ENCODE assay signal across 22 cellular contexts in genomic region chr4:110527156-110527555, GRCh38. TPM values are rescaled to one million over a fixed set of nuclear protein-coding genes. Genes with fewer than 3 reads are reported as not detected.
DNase-seq lines count a peak whose midpoint lies in the region; ATAC-seq and TF ChIP-seq lines count a peak whose summit lies in the region.
"Had no signal": no experiment of that assay in that cellular context is flagged by ENCODE, and none has a peak within 500 bp of the region (broad histone marks: within the 10 kb centered on the region; RNA-seq: fewer than 3 reads in every experiment).

No MANE protein-coding gene starts in this region.

- peak; percentile 30 to 75 for ATAC-seq in activated T-cell treated with anti-CD3 and anti-CD28 coated beads, Interleukin-2, amount 50 U/mL, for 4 hours
- ATAC-seq in activated CD8-positive, alpha-beta T cell treated with anti-CD3 and anti-CD28 coated beads for 36 hours, result peak; percentile 86
- no peak for ATAC-seq in psoas muscle
- no peak for ATAC-seq in sciatic nerve
- ATAC-seq: HCT116, SK-N-SH treated with all-trans-retinoic acid at 6 μM for 48 hours had no signal

- H3K4me1 ChIP-seq in psoas muscle, result no peaks in the 10 kb centered on the region
- H3K4me1 ChIP-seq: prostate gland had no signal

- H3K9me3 ChIP-seq in KOPT-K1 (ENCODE audit: insufficient read depth, low read length, poor library complexity, severe bottlenecking) (no peaks in the 10 kb centered on the region), psoas muscle (no peaks in the 10 kb centered on the region)
- H3K9me3 ChIP-seq: prostate gland, thoracic aorta had no signal

- no peaks in the 10 kb centered on the region for H3K27me3 ChIP-seq in psoas muscle (ENCODE audit: insufficient read depth in 3 of 3, low read length in 2 of 3)

- H3K9me3 Mint-ChIP-seq in activated T-cell treated with anti-CD3 and anti-CD28 coated beads, Interleukin-2, amount 50 U/mL, for 4 hours, result no peaks in the 10 kb centered on the region
- H3K9me3 Mint-ChIP-seq in activated CD8-positive, alpha-beta T cell treated with anti-CD3 and anti-CD28 coated beads for 36 hours, result no peaks in the 10 kb centered on the region
- H3K9me3 Mint-ChIP-seq: neural crest cell had no signal

- H3K27ac Mint-ChIP-seq in activated CD8-positive, alpha-beta T cell treated with anti-CD3 and anti-CD28 coated beads for 36 hours, result peak overlapping the region; percentile 3

- H3K4me3 Mint-ChIP-seq in activated T-cell treated with anti-CD3 and anti-CD28 coated beads, Interleukin-2, amount 50 U/mL, for 4 hours, result no peak overlapping the region
- H3K4me3 Mint-ChIP-seq in activated CD8-positive, alpha-beta T cell treated with anti-CD3 and anti-CD28 coated beads for 36 hours, result no peak overlapping the region
- H3K4me3 Mint-ChIP-seq: neural crest cell had no signal

- peak overlapping the region; percentile 83 for H3K27ac ChIP-seq in KOPT-K1 (ENCODE audit: low read depth, low read length, poor library complexity, severe bottlenecking)
- H3K27ac ChIP-seq in psoas muscle, result no peak overlapping the region
- H3K27ac ChIP-seq: dorsolateral prefrontal cortex, prostate gland, thoracic aorta had no signal

- no peak overlapping the region for H3K4me3 ChIP-seq in psoas muscle
- H3K4me3 ChIP-seq: dorsolateral prefrontal cortex, prostate gland, thoracic aorta had no signal

- POLR2A ChIA-PET in activated CD8-positive, alpha-beta T cell treated with anti-CD3 and anti-CD28 coated beads for 36 hours (lab: Charles Lee), result no interaction called here

- peaks cover 2% of the 10 kb centered on the region for H3K27me3 Mint-ChIP-seq in activated T-cell treated with anti-CD3 and anti-CD28 coated beads, Interleukin-2, amount 50 U/mL, for 4 hours (ENCODE audit: low read depth)
- H3K27me3 Mint-ChIP-seq in activated CD8-positive, alpha-beta T cell treated with anti-CD3 and anti-CD28 coated beads for 36 hours, result peaks cover 29% of the 10 kb centered on the region

- CTCF ChIA-PET in activated CD8-positive, alpha-beta T cell treated with anti-CD3 and anti-CD28 coated beads for 36 hours (lab: Charles Lee), result interaction anchor here (5.3 kb wide), 1 partner anchor 10 kb away, joined by 30 read pairs; no protein-coding TSS in a partner anchor

- WGBS in psoas muscle, 3 donors, result 72 to 82% (median 82%) methylated on average over 4 of the region's 4 CpGs

- H3K4me1 Mint-ChIP-seq in activated T-cell treated with anti-CD3 and anti-CD28 coated beads, Interleukin-2, amount 50 U/mL, for 4 hours (ENCODE audit: low read depth), result peaks cover 15% of the 10 kb centered on the region
- H3K4me1 Mint-ChIP-seq in activated CD8-positive, alpha-beta T cell treated with anti-CD3 and anti-CD28 coated beads for 36 hours (ENCODE audit: low read depth), result peaks cover 14% of the 10 kb centered on the region
- H3K4me1 Mint-ChIP-seq: neural crest cell had no signal

- H3K36me3 ChIP-seq in KOPT-K1 (ENCODE audit: insufficient read depth, low read length) (no peaks in the 10 kb centered on the region), psoas muscle (ENCODE audit: insufficient read depth in 1 of 2, low read depth in 1 of 2) (no peaks in the 10 kb centered on the region)
- H3K36me3 ChIP-seq: prostate gland, thoracic aorta had no signal

- H3K36me3 Mint-ChIP-seq in activated T-cell treated with anti-CD3 and anti-CD28 coated beads, Interleukin-2, amount 50 U/mL, for 4 hours (ENCODE audit: insufficient read depth), result no peaks in the 10 kb centered on the region
- H3K36me3 Mint-ChIP-seq in activated CD8-positive, alpha-beta T cell treated with anti-CD3 and anti-CD28 coated beads for 36 hours (ENCODE audit: low read depth), result no peaks in the 10 kb centered on the region

- no peak for TF ChIP-seq CTCF in activated CD8-positive, alpha-beta T cell treated with anti-CD3 and anti-CD28 coated beads for 36 hours (IDR thresholded peaks at IDR 0.05)
- TF ChIP-seq CTCF in psoas muscle (IDR thresholded peaks at IDR 0.05), result no peak

- peak; percentile 7 for DNase-seq in activated T-cell treated with anti-CD3 and anti-CD28 coated beads, Interleukin-2, amount 50 U/mL, for 4 hours
- no peak for DNase-seq in activated T-cell treated with anti-CD3 and anti-CD28 coated beads for 4 hours
- peak; percentile 61 for DNase-seq in activated CD8-positive, alpha-beta T cell treated with anti-CD3 and anti-CD28 coated beads for 36 hours
- DNase-seq in stimulated activated CD4-positive, alpha-beta T cell treated with anti-CD3 and anti-CD28 coated beads, Interleukin-2, amount 100 ng/mL, for 4 hours (ENCODE audit: low read depth), result peak; percentile 5
- DNase-seq in DMS53 treated with DMSO at 0.1 percent for 48 hours (lab: John Stamatoyannopoulos, UW; ENCODE audit: unreplicated experiment), result no peak
- no peak for DNase-seq in psoas muscle
- no peak for DNase-seq in sciatic nerve (ENCODE audit: low spot score)
- DNase-seq: ACHN; activated CD4-positive, CD25-positive, alpha-beta regulatory T cell; aorta; C1 segment of cervical spinal cord; caudate nucleus; dorsolateral prefrontal cortex; NCI-H1105; NCI-H2081; small intestine had no signal

- intact Hi-C loops in activated CD8-positive, alpha-beta T cell treated with anti-CD3 and anti-CD28 coated beads for 36 hours (cut with micrococcal nuclease), result no loop called here
- intact Hi-C loops in psoas muscle (cut with DNase I), result no loop called here
- intact Hi-C loops in sciatic nerve (cut with DNase I), result no loop called here

RNA-seq across cellular contexts. Expression of gene ENPEP, which starts 51.2 kb away (rescaled TPM):
- not detected for total RNA-seq in activated T-cell treated with anti-CD3 and anti-CD28 coated beads, Interleukin-2, amount 50 U/mL, for 4 hours
- under 1 TPM in 1 of 2 experiments, not detected in 1; 0.05 TPM for total RNA-seq in activated CD8-positive, alpha-beta T cell treated with anti-CD3 and anti-CD28 coated beads for 36 hours
- 1 to 10 TPM; 1.4 to 4.3 (median 3.0) TPM for total RNA-seq in psoas muscle
- 1 to 10 TPM in 2 of 3 donors, under 1 TPM in 1; 0.75 to 1.1 (median 1.1) TPM for polyA plus RNA-seq in psoas muscle
- 17.6 TPM for total RNA-seq in sciatic nerve

Comparison
In these comparisons a context has a peak if more than half of its experiments do, and no peak if none do; other contexts are left out.
1. DNase-seq: peak in activated T-cell treated with anti-CD3 and anti-CD28 coated beads, Interleukin-2, amount 50 U/mL, for 4 hours (single experiment), activated CD8-positive, alpha-beta T cell treated with anti-CD3 and anti-CD28 coated beads for 36 hours (single experiment) and stimulated activated CD4-positive, alpha-beta T cell treated with anti-CD3 and anti-CD28 coated beads, Interleukin-2, amount 100 ng/mL, for 4 hours (single experiment); none in activated T-cell treated with anti-CD3 and anti-CD28 coated beads for 4 hours (single experiment), DMS53 treated with DMSO at 0.1 percent for 48 hours (single experiment), psoas muscle (0 of 2) and sciatic nerve (single experiment).
2. ATAC-seq: peak in activated T-cell treated with anti-CD3 and anti-CD28 coated beads, Interleukin-2, amount 50 U/mL, for 4 hours (2 of 2) and activated CD8-positive, alpha-beta T cell treated with anti-CD3 and anti-CD28 coated beads for 36 hours (single experiment); none in psoas muscle (0 of 4) and sciatic nerve (single experiment).